In genomic region chr2:129891341-129892320, GRCh38 we compare ENCODE assay signal across 1 cellular context.
TF ChIP-seq lines count a peak whose summit lies in the region.

No MANE protein-coding gene starts in this region.

TF ChIP-seq in GM23338, 12 proteins besides CTCF, POLR2A, EP300 and RAD21 (continued from another document):
- TF ChIP-seq ZNF462 (CRISPR knock-in tag; IDR thresholded peaks at IDR 0.05) (no peak), REST (IDR thresholded peaks at IDR 0.05; ENCODE audit: unreplicated experiment) (no peak), NANOG (IDR thresholded peaks at IDR 0.05; ENCODE audit: borderline replicate concordance) (no peak), EZH2 (IDR thresholded peaks at IDR 0.05; ENCODE audit: low read depth, unreplicated experiment) (no peak)
